In genomic region chr20:35601021-35601973, GRCh38 we compare ENCODE assay signal across 8 cellular contexts. TPM values are rescaled to one million over a fixed set of nuclear protein-coding genes. Genes with fewer than 3 reads are reported as not detected.
DNase-seq lines count a peak whose midpoint lies in the region; ATAC-seq and TF ChIP-seq lines count a peak whose summit lies in the region.

No MANE protein-coding gene starts in this region.

- intact Hi-C loops in breast epithelium (cut with DNase I; ENCODE audit: low total_unique reads) = no loop called here

- POLR2A ChIA-PET in GM10248 (lab: Yijun Ruan, JAX) = no interaction called here

- no peaks in the 10 kb centered on the region for H3K27me3 ChIP-seq in breast epithelium

- DNase-seq in GM10248 (ENCODE audit: extremely low spot score) (peak; percentile 84), NCI-H1092 (lab: John Stamatoyannopoulos, UW) (peak; percentile 52), breast epithelium (ENCODE audit: low spot score in 2 of 2) (peak; percentile 68 to 77), iris pigment epithelial cell (ENCODE audit: low read depth) (peak; percentile 76)
- peak; percentile 74 for DNase-seq in stimulated activated CD4-positive, alpha-beta T cell treated with anti-CD3 and anti-CD28 coated beads, Interleukin-12 subunit alpha, Interleukin-12 subunit beta, amount 100 ng/mL, for 4 hours

- H3K27ac ChIP-seq in VCaP (no peak overlapping the region), breast epithelium (peak overlapping the region in 1 of 2 donors; percentile 5)

- TF ChIP-seq POLR2A in breast epithelium (IDR thresholded peaks at IDR 0.05) = no peak

- no peaks in the 10 kb centered on the region for H3K36me3 ChIP-seq in breast epithelium

- peak overlapping the region; percentile 43 to 77 (median 53) for H3K4me3 ChIP-seq in breast epithelium

- TF ChIP-seq CTCF in GM10248 (IDR thresholded peaks at IDR 0.05; ENCODE audit: control extremely low read depth, extremely low read depth, low read depth, missing control alignments) (peak; percentile 81), VCaP (conservative IDR thresholded peaks at IDR 0.05) (peak; percentile 43), breast epithelium (IDR thresholded peaks at IDR 0.05) (peak in 2 of 3 donors; percentile 26 to 36)

- no peaks in the 10 kb centered on the region for H3K9me3 ChIP-seq in breast epithelium

- ATAC-seq in HG03469 (IDR thresholded peaks at IDR 0.05; ENCODE audit: unreplicated experiment) = no peak
- ATAC-seq in GM19452 (IDR thresholded peaks at IDR 0.05; ENCODE audit: unreplicated experiment) = no peak

- H3K4me1 ChIP-seq in breast epithelium = no peaks in the 10 kb centered on the region

- CTCF ChIA-PET in GM10248 (lab: Yijun Ruan, JAX) = interaction anchor here (0.6 to 7.6 kb wide), 9 partner anchors 9 to 352 kb away, joined by 3 to 87 read pairs (median 3); partner anchors contain the start of genes ERGIC3 and SPAG4

RNA-seq across cellular contexts. Expression of gene SPAG4, which starts 14.3 kb away (rescaled TPM):
- 1 to 10 TPM; 3.4 to 9.2 (median 3.4) TPM for total RNA-seq in breast epithelium

RNA-seq across cellular contexts. Expression of gene ERGIC3, which starts 59.4 kb away (rescaled TPM):
- total RNA-seq in breast epithelium = 100 to 1,000 TPM; 221 to 243 (median 239) TPM

Comparison
In these comparisons a context has a peak if more than half of its experiments do, and no peak if none do; other contexts are left out.
1. CTCF ChIP-seq: peak in every context shown above with its lines; median percentile 81 in GM10248; 43 in VCaP; 31 in breast epithelium.